ENCODE assay signal across 14 cellular contexts in genomic region chr2:39380525-39381150, GRCh38. TPM values are rescaled to one million over a fixed set of nuclear protein-coding genes. Genes with fewer than 3 reads are reported as not detected.
A peak's percentile ranks its signal among the peaks of the same experiment; 100 is the strongest.
DNase-seq lines count a peak whose midpoint lies in the region; ATAC-seq, FAIRE-seq and TF ChIP-seq lines count a peak whose summit lies in the region.
"Had no signal": no experiment of that assay in that cellular context is flagged by ENCODE, and none has a peak within 500 bp of the region (broad histone marks: within the 10 kb centered on the region; RNA-seq: fewer than 3 reads in every experiment).

No MANE protein-coding gene starts in this region.

- no peaks in the 10 kb centered on the region for H3K9me1 ChIP-seq in K562 (ENCODE audit: control insufficient read depth, insufficient read depth, low read length)

- no peak for FAIRE-seq in K562 (lab: Jason Lieb, UNC)

- peaks cover 15% of the 10 kb centered on the region for H3K4me1 Mint-ChIP-seq in activated T-helper 17 cell treated with anti-CD3 and anti-CD28 coated beads, Interleukin-2, amount 50 U/mL, for 72 hours

- TF ChIP-seq EP300 in K562 (IDR thresholded peaks at IDR 0.05; ENCODE audit: low read length): no peak

- peak; percentile 8 for DNase-seq in MV-4-11 (lab: John Stamatoyannopoulos, UW)
- no peak for DNase-seq in K562 (ENCODE audit: extremely low read depth in 1 of 4, low spot score in 3 of 4)
- DNase-seq in hepatocyte (ENCODE audit: low spot score): no peak
- peak; percentile 68 for DNase-seq in superior temporal gyrus (ENCODE audit: extremely low spot score)
- DNase-seq in NCI-H510A treated with DMSO at 0.1 percent for 48 hours (lab: John Stamatoyannopoulos, UW): no peak
- DNase-seq: effector CD4-positive, alpha-beta T cell; islet precursor cell; NCI-H2081; right cardiac atrium; SW 1271 had no signal

- no TSS peak for BruUV-seq in K562 (replicated peaks; lab: Mats Ljungman, UMichigan)

- CTCF ChIA-PET in K562 (lab: Yijun Ruan, JAX; ENCODE audit: low intra/inter-chr PET ratio): interaction anchor here (0.8 to 2.6 kb wide), 3 partner anchors 150 to 350 kb away, joined by 3 to 9 read pairs (median 3); no protein-coding TSS in a partner anchor

- H4K20me1 ChIP-seq in K562 (replicated peaks; ENCODE audit: control insufficient read depth, insufficient read depth, low read length) (no peaks in the 10 kb centered on the region), hepatocyte (ENCODE audit: insufficient read depth, poor library complexity, severe bottlenecking) (no peaks in the 10 kb centered on the region)

- no peak overlapping the region; the same call in 2 of the 3 replicates for H3K27ac ChIP-seq in K562 (ENCODE audit: extremely low read depth, low read depth, low read length)
- peak overlapping the region; percentile 61 for H3K27ac ChIP-seq in hepatocyte

- peaks cover 3 to 8% of the 10 kb centered on the region in 2 experiments for H3K4me1 ChIP-seq in K562 (replicated peaks in 1 of 2; ENCODE audit: control insufficient read depth in 2 of 2, insufficient read depth in 2 of 2, low read length in 2 of 2)
- H3K4me1 ChIP-seq in hepatocyte (ENCODE audit: insufficient read depth): peaks cover 9% of the 10 kb centered on the region

- H3K9me2 ChIP-seq in hepatocyte (replicated peaks; ENCODE audit: insufficient read depth): no peaks in the 10 kb centered on the region

- H3K36me3 ChIP-seq in K562 (ENCODE audit: control insufficient read depth, insufficient read depth, low read length) (peaks cover 10% of the 10 kb centered on the region), hepatocyte (replicated peaks; ENCODE audit: insufficient read depth, low read depth) (no peaks in the 10 kb centered on the region)

- TF ChIP-seq RAD21 in K562 (CRISPR knock-in tag; conservative IDR thresholded peaks at IDR 0.05 in 1 of 2, IDR thresholded peaks at IDR 0.05 in 1 of 2): no peak

- no peaks in the 10 kb centered on the region for H3K27me3 Mint-ChIP-seq in activated T-helper 17 cell treated with anti-CD3 and anti-CD28 coated beads, Interleukin-2, amount 50 U/mL, for 72 hours

- ATAC-seq in K562: peak; percentile 43
- ATAC-seq in GM21381 (IDR thresholded peaks at IDR 0.05; ENCODE audit: unreplicated experiment): no peak
- ATAC-seq in GM18498 (IDR thresholded peaks at IDR 0.05; ENCODE audit: unreplicated experiment): no peak
- ATAC-seq in activated T-helper 17 cell treated with anti-CD3 and anti-CD28 coated beads, Interleukin-2, amount 50 U/mL, for 72 hours (replicated peaks): no peak

- peaks cover 8% of the 10 kb centered on the region for H3K36me3 Mint-ChIP-seq in activated T-helper 17 cell treated with anti-CD3 and anti-CD28 coated beads, Interleukin-2, amount 50 U/mL, for 72 hours (ENCODE audit: low read depth)

- H3K9me3 Mint-ChIP-seq in activated T-helper 17 cell treated with anti-CD3 and anti-CD28 coated beads, Interleukin-2, amount 50 U/mL, for 72 hours: no peaks in the 10 kb centered on the region

- in situ Hi-C loops in K562 (cut with MboI): no loop called here

- no peak overlapping the region for H2AFZ ChIP-seq in K562 (ENCODE audit: low read depth, low read length)
- H2AFZ ChIP-seq in hepatocyte: no peak overlapping the region

- H3K27me3 ChIP-seq in K562 (ENCODE audit: control insufficient read depth in 2 of 2, insufficient read depth in 2 of 2, low read length in 2 of 2) (no peaks in the 10 kb centered on the region), hepatocyte (no peaks in the 10 kb centered on the region)

- H3K4me3 ChIP-seq in K562: no peak overlapping the region
- no peak overlapping the region for H3K4me3 ChIP-seq in hepatocyte
- H3K4me3 ChIP-seq: HAP-1 had no signal

- POLR2A ChIA-PET in K562 (lab: Yijun Ruan, JAX): interaction anchor here (0.7 to 1.0 kb wide), 3 partner anchors 8 to 131 kb away, joined by 3 to 4 read pairs (median 3); no protein-coding TSS in a partner anchor

- no peak overlapping the region for H3K9ac ChIP-seq in K562 (ENCODE audit: insufficient read depth in 1 of 2, low read depth in 2 of 2, low read length in 2 of 2)

- H3K79me2 ChIP-seq in K562 (ENCODE audit: control insufficient read depth, insufficient read depth, low read length) (peaks cover 80% of the 10 kb centered on the region), hepatocyte (peaks cover 85% of the 10 kb centered on the region)

- intact Hi-C loops in K562 (cut with micrococcal nuclease): no loop called here

- 6% methylated on average over 2 of the region's 2 CpGs for WGBS in K562 (ENCODE audit: insufficient coverage, low coverage, missing lambda C conversion rate)
- 72% methylated on average over 2 of the region's 2 CpGs for WGBS in hepatocyte (ENCODE audit: low lambda C conversion rate, missing lambda C conversion rate)

- no peak overlapping the region for H3K27ac Mint-ChIP-seq in activated T-helper 17 cell treated with anti-CD3 and anti-CD28 coated beads, Interleukin-2, amount 50 U/mL, for 72 hours

- TF ChIP-seq POLR2A in K562 (conservative IDR thresholded peaks at IDR 0.05): no peak

- H3K4me2 ChIP-seq in K562 (ENCODE audit: insufficient read depth, low read length) (no peak overlapping the region), hepatocyte (peak overlapping the region; percentile 10)

- no peak overlapping the region for H3K4me3 Mint-ChIP-seq in activated T-helper 17 cell treated with anti-CD3 and anti-CD28 coated beads, Interleukin-2, amount 50 U/mL, for 72 hours

- no peak for TF ChIP-seq CTCF in K562 (IDR thresholded peaks at IDR 0.05 in 2 of 3, conservative IDR thresholded peaks at IDR 0.05 in 1 of 3; ENCODE audit: insufficient read depth in 2 of 3, low read depth in 1 of 3, low read length in 3 of 3)
- no peak for TF ChIP-seq CTCF in hepatocyte (IDR thresholded peaks at IDR 0.05; ENCODE audit: poor library complexity)

- H3K9me3 ChIP-seq in K562 (replicated peaks; ENCODE audit: control insufficient read depth, insufficient read depth, low read depth, low read length): no peaks in the 10 kb centered on the region
- H3K9me3 ChIP-seq in hepatocyte (ENCODE audit: low read depth): no peaks in the 10 kb centered on the region

TF ChIP-seq in K562, 482 proteins besides CTCF, POLR2A, EP300 and RAD21 (continues in another document):
- TF ChIP-seq TBL1XR1 (IDR thresholded peaks at IDR 0.05; ENCODE audit: low read length in 2 of 2) (no peak), MYNN (IDR thresholded peaks at IDR 0.05) (no peak), MYNN (CRISPR knock-in tag; IDR thresholded peaks at IDR 0.05) (no peak), SRF (CRISPR knock-in tag; IDR thresholded peaks at IDR 0.05) (no peak), ZFP30 (CRISPR knock-in tag; IDR thresholded peaks at IDR 0.05; ENCODE audit: borderline replicate concordance) (no peak), PURB (CRISPR knock-in tag; IDR thresholded peaks at IDR 0.05; ENCODE audit: low read depth) (no peak), HIVEP1 (CRISPR knock-in tag; IDR thresholded peaks at IDR 0.05) (no peak), ILF3 (IDR thresholded peaks at IDR 0.05; ENCODE audit: borderline replicate concordance) (no peak), HMGXB4 (CRISPR knock-in tag; IDR thresholded peaks at IDR 0.05) (no peak), TCFL5 (CRISPR knock-in tag; conservative IDR thresholded peaks at IDR 0.05) (no peak), HINFP (tag; conservative IDR thresholded peaks at IDR 0.05; ENCODE audit: low read depth) (no peak)

RNA-seq across cellular contexts. Expression of gene MAP4K3, which starts 56.4 kb away (rescaled TPM):
- 73.1 and 225 TPM in 2 replicates for total RNA-seq in K562 (2011; cell fraction: chromatin; rRNA removed; ENCODE audit: low replicate concordance)
- 23.2 and 29.0 TPM in 2 replicates for total RNA-seq in K562 (2011; cell fraction: nucleolus; rRNA removed)
- 73.0 and 112 TPM in 2 replicates for total RNA-seq in K562 (2011; cell fraction: nucleoplasm; rRNA removed)
- total RNA-seq in K562 (2014; rRNA removed) (22.6 and 24.4 TPM in 2 replicates), K562 (2014; rRNA removed; fragmentation: Illumina TruSeq; extraction: Trizol) (27.8 and 30.0 TPM in 2 replicates), K562 (2015; rRNA removed; fragmentation: Illumina TruSeq; extraction: Trizol) (22.1 and 27.0 TPM in 2 replicates), K562 (2021) (16.9 and 22.2 TPM in 2 replicates), hepatocyte (65.1 and 72.1 TPM in 2 replicates)
- polyA plus RNA-seq in K562 (2011; rRNA removed) (16.6 and 18.0 TPM in 2 replicates), K562 (2014; fragmentation: Illumina TruSeq; extraction: Trizol) (10.6 and 13.4 TPM in 2 replicates), K562 (2014; fragmentation: Nextera tagmentation; extraction: Ambion mirVana) (1 to 10 TPM; 3.1 to 4.4 TPM), K562 (2014; rRNA removed) (8.2 and 11.7 TPM in 2 replicates), hepatocyte (24.5 and 27.2 TPM in 2 replicates)
- 1.5 and 4.2 TPM in 2 replicates for polyA plus RNA-seq in K562 (2011; cell fraction: cytosol; rRNA removed)
- polyA plus RNA-seq in K562 (2011; cell fraction: nucleus; rRNA removed): 22.8 and 28.7 TPM in 2 replicates
- 8.7 and 10.2 TPM in 2 replicates for polyA plus RNA-seq in K562 (2012)
- 40.5 and 51.3 TPM in 2 replicates for polyA minus RNA-seq in K562 (2011; rRNA and poly(A)+ RNA removed)
- polyA minus RNA-seq in K562 (2011; cell fraction: cytosol; rRNA and poly(A)+ RNA removed): 6.9 and 14.5 TPM in 2 replicates
- 48.7 and 81.2 TPM in 2 replicates for polyA minus RNA-seq in K562 (2011; cell fraction: nucleus; rRNA and poly(A)+ RNA removed)
- 10 to 100 TPM in 1 of 2 donors, 1 to 10 TPM in 1; 8.9 to 11.3 TPM for total RNA-seq in activated T-helper 17 cell treated with anti-CD3 and anti-CD28 coated beads, Interleukin-2, amount 50 U/mL, for 72 hours

Comparison
In these comparisons a context has a peak if more than half of its experiments do, and no peak if none do; other contexts are left out.
1. DNase-seq: peak in MV-4-11 (single experiment) and superior temporal gyrus (single experiment); none in K562 (0 of 4), hepatocyte (single experiment) and NCI-H510A treated with DMSO at 0.1 percent for 48 hours (single experiment).